15 cellular contexts compared by ENCODE assay signal in genomic region chr17:74153821-74154430, GRCh38. TPM values are rescaled to one million over a fixed set of nuclear protein-coding genes. Genes with fewer than 3 reads are reported as not detected.
DNase-seq lines count a peak whose midpoint lies in the region; ATAC-seq and TF ChIP-seq lines count a peak whose summit lies in the region.
"Had no signal": no experiment of that assay in that cellular context is flagged by ENCODE, and none has a peak within 500 bp of the region (broad histone marks: within the 10 kb centered on the region; RNA-seq: fewer than 3 reads in every experiment).

No MANE protein-coding gene starts in this region.

- H2BK20ac ChIP-seq in H9 (ENCODE audit: low read depth, low read length, poor library complexity, severe bottlenecking): no peak overlapping the region

- no peaks in the 10 kb centered on the region for H3K36me3 ChIP-seq in PC-3 (ENCODE audit: low read depth, low read length)
- H3K36me3 ChIP-seq in esophagus muscularis mucosa: no peaks in the 10 kb centered on the region
- no peaks in the 10 kb centered on the region for H3K36me3 ChIP-seq in psoas muscle (ENCODE audit: insufficient read depth in 1 of 2, low read depth in 1 of 2)

- no peak overlapping the region for H3T11ph ChIP-seq in H9 (ENCODE audit: low read length)

- H3K27ac Mint-ChIP-seq in H9 (no peak overlapping the region), progenitor cell of endocrine pancreas (peak overlapping the region; percentile 79)

- H4K20me1 ChIP-seq in H9 (ENCODE audit: control insufficient read depth, insufficient read depth, insufficient read length): no peaks in the 10 kb centered on the region
- no peaks in the 10 kb centered on the region for H4K20me1 ChIP-seq in PC-3 (ENCODE audit: low read length)

- H3K27ac ChIP-seq in H9 (ENCODE audit: insufficient read length, low read depth, low read length): no peak overlapping the region
- no peak overlapping the region for H3K27ac ChIP-seq in PC-3 (ENCODE audit: low read length)
- no peak overlapping the region for H3K27ac ChIP-seq in esophagus muscularis mucosa (replicated peaks in 1 of 4)
- no peak overlapping the region for H3K27ac ChIP-seq in psoas muscle
- H3K27ac ChIP-seq: PC-9 had no signal

- CTCF ChIA-PET in PC-3 (lab: Charles Lee): no interaction called here

- H3K4me1 Mint-ChIP-seq in H9 (peaks cover 11 to 18% of the 10 kb centered on the region in 2 experiments), progenitor cell of endocrine pancreas (ENCODE audit: low read depth) (peaks cover 18% of the 10 kb centered on the region)
- H3K4me1 Mint-ChIP-seq: CD14-positive monocyte had no signal

- H4K8ac ChIP-seq in H9 (replicated peaks; ENCODE audit: insufficient read length, low read depth, low read length): no peak overlapping the region

- no peak overlapping the region for H2BK15ac ChIP-seq in H9 (ENCODE audit: low read depth, low read length)

- peaks cover 0 to 4% of the 10 kb centered on the region in 2 experiments; a peak in 2 of 5 replicates for H3K9me3 Mint-ChIP-seq in H9
- no peaks in the 10 kb centered on the region for H3K9me3 Mint-ChIP-seq in progenitor cell of endocrine pancreas (ENCODE audit: low read depth)

- TF ChIP-seq CTCF in H9 (conservative IDR thresholded peaks at IDR 0.05): peak; percentile 35
- TF ChIP-seq CTCF in PC-3 (conservative IDR thresholded peaks at IDR 0.05; ENCODE audit: low read depth, low read length): no peak; the same call in 1 of the 2 replicates
- no peak for TF ChIP-seq CTCF in esophagus muscularis mucosa (IDR thresholded peaks at IDR 0.05)
- TF ChIP-seq CTCF in progenitor cell of endocrine pancreas (IDR thresholded peaks at IDR 0.05; ENCODE audit: unreplicated experiment): peak; percentile 14
- TF ChIP-seq CTCF in psoas muscle (IDR thresholded peaks at IDR 0.05): no peak

- no peak overlapping the region for H2BK12ac ChIP-seq in H9 (ENCODE audit: insufficient read length, low read depth, low read length)

- no peak overlapping the region for H3K18ac ChIP-seq in H9 (ENCODE audit: insufficient read length, low read depth, low read length)

- no peaks in the 10 kb centered on the region for H3K79me2 ChIP-seq in H9 (ENCODE audit: insufficient read depth, low read length)
- no peaks in the 10 kb centered on the region for H3K79me2 ChIP-seq in PC-3 (ENCODE audit: low read length)

- WGBS in H9 (ENCODE audit: extremely low coverage, insufficient read length, low lambda C conversion rate): no CpG with 5 or more reads among the region's 11 CpGs
- 95% methylated on average over 11 of the region's 11 CpGs for WGBS in esophagus muscularis mucosa
- WGBS in psoas muscle, 3 donors: 80 to 86% (median 83%) methylated on average over 11 of the region's 11 CpGs

- H3K4ac ChIP-seq in H9 (ENCODE audit: low read depth, low read length): no peak overlapping the region

- H3K9me3 ChIP-seq in H9 (ENCODE audit: control insufficient read depth, low read depth, low read length) (no peaks in the 10 kb centered on the region), PC-3 (ENCODE audit: low read length) (no peaks in the 10 kb centered on the region), esophagus muscularis mucosa (peaks cover 0 to 4% (median 0%) of the 10 kb centered on the region in 4 donors), psoas muscle (no peaks in the 10 kb centered on the region)

- H3K4me2 ChIP-seq in H9 (ENCODE audit: insufficient read depth, insufficient read length, low read length) (no peak overlapping the region), PC-3 (ENCODE audit: low read length) (no peak overlapping the region)
- H3K4me2 ChIP-seq: PC-9 had no signal

- no peak overlapping the region for H4K5ac ChIP-seq in H9 (ENCODE audit: insufficient read length, low read depth, low read length)

- DNase-seq in H9: peak; percentile 24
- DNase-seq in PC-3: no peak
- peak; percentile 89 for DNase-seq in esophagus muscularis mucosa (ENCODE audit: extremely low spot score)
- DNase-seq in progenitor cell of endocrine pancreas (ENCODE audit: low spot score, unreplicated experiment): no peak
- no peak for DNase-seq in psoas muscle
- DNase-seq in activated CD4-positive, alpha-beta T cell treated with anti-CD3 and anti-CD28 coated beads, Interleukin-2, amount 50 U/mL, for 4 hours: no peak
- DNase-seq: HCEC 1CT, MV-4-11, NCI-H1417, NCI-H187 treated with DMSO at 0.1 percent for 48 hours, NCI-H748 treated with DMSO at 0.1 percent for 48 hours, PC-9 had no signal

- H3K14ac ChIP-seq in H9 (ENCODE audit: insufficient read depth, low read length): 0 out of 2 replicates have a peak overlapping the region, but pooled peaks have one; percentile 25

- H3K4me3 ChIP-seq in PC-3 (ENCODE audit: low read length) (no peak overlapping the region), esophagus muscularis mucosa (no peak overlapping the region), psoas muscle (no peak overlapping the region)
- H3K4me3 ChIP-seq: K562, PC-9 had no signal

- H3K9ac ChIP-seq in H9 (ENCODE audit: extremely low read depth, insufficient read length, low read length) (no peak overlapping the region), PC-3 (ENCODE audit: low read length) (no peak overlapping the region)

- no peaks in the 10 kb centered on the region for H3F3A ChIP-seq in PC-3 (ENCODE audit: low read length, unreplicated experiment)

- peak; percentile 37; the same call in 1 of the 2 replicates for ATAC-seq in PC-3
- ATAC-seq in psoas muscle: no peak
- no peak for ATAC-seq in HG02798 (IDR thresholded peaks at IDR 0.05; ENCODE audit: poor library complexity, unreplicated experiment)
- ATAC-seq: K562 had no signal

- no peaks in the 10 kb centered on the region for H3K9me2 ChIP-seq in PC-3 (replicated peaks; ENCODE audit: low read length)

- no peak overlapping the region for H2AK5ac ChIP-seq in H9 (ENCODE audit: insufficient read length, low read length)

- no peaks in the 10 kb centered on the region for H3K23me2 ChIP-seq in H9 (ENCODE audit: insufficient read length, low read depth, low read length, poor library complexity, severe bottlenecking)

- H3K23ac ChIP-seq in H9 (ENCODE audit: insufficient read length, low read depth, low read length): no peak overlapping the region

- no peak overlapping the region for H2BK5ac ChIP-seq in H9 (ENCODE audit: insufficient read length, low read length)

- no peaks in the 10 kb centered on the region for H3K79me1 ChIP-seq in H9 (ENCODE audit: insufficient read depth, low read depth, low read length, poor library complexity, severe bottlenecking)

- H2AFZ ChIP-seq in H9 (ENCODE audit: low read length) (no peak overlapping the region), PC-3 (ENCODE audit: low read length) (no peak overlapping the region)
- H2AFZ ChIP-seq: PC-9 had no signal

- H3K4me1 ChIP-seq in H9 (ENCODE audit: insufficient read depth, low read length) (no peaks in the 10 kb centered on the region; the same call in 1 of the 2 replicates), PC-3 (ENCODE audit: insufficient read depth, low read length) (no peaks in the 10 kb centered on the region), esophagus muscularis mucosa (peaks cover 0 to 6% (median 0%) of the 10 kb centered on the region in 4 donors), psoas muscle (no peaks in the 10 kb centered on the region)

- POLR2A ChIA-PET in PC-3 (lab: Charles Lee; ENCODE audit: unreplicated experiment): no interaction called here

- no peak for TF ChIP-seq EP300 in esophagus muscularis mucosa (IDR thresholded peaks at IDR 0.05)

- no TSS peak for BruUV-seq in PC-3 (replicated peaks; lab: Mats Ljungman, UMichigan)

- H3K56ac ChIP-seq in H9 (ENCODE audit: insufficient read length, low read depth, low read length): no peak overlapping the region

- H3K27me3 ChIP-seq in H9 (ENCODE audit: insufficient read depth, low read length) (no peaks in the 10 kb centered on the region), PC-3 (ENCODE audit: low read length) (peaks cover 76% of the 10 kb centered on the region), esophagus muscularis mucosa (peaks cover 0 to 40% (median 0%) of the 10 kb centered on the region in 4 donors), psoas muscle (ENCODE audit: insufficient read depth in 3 of 3, low read length in 2 of 3) (peaks cover 0 to 3% (median 0%) of the 10 kb centered on the region in 3 donors)

- no peak overlapping the region for H2BK120ac ChIP-seq in H9 (ENCODE audit: low read depth, low read length, poor library complexity, severe bottlenecking)

- intact Hi-C loops in PC-3 (cut with micrococcal nuclease) (no loop called here), esophagus muscularis mucosa (cut with DNase I) (no loop called here), psoas muscle (cut with DNase I) (no loop called here)

- H3K27me3 Mint-ChIP-seq in H9 (ENCODE audit: low read depth): peaks cover 7% of the 10 kb centered on the region
- H3K27me3 Mint-ChIP-seq in progenitor cell of endocrine pancreas: peaks cover 6% of the 10 kb centered on the region

- H4K91ac ChIP-seq in H9 (ENCODE audit: insufficient read length, low read depth, low read length): no peak overlapping the region

- TF ChIP-seq POLR2A in esophagus muscularis mucosa (IDR thresholded peaks at IDR 0.05; ENCODE audit: low read depth): no peak

- H3K4me3 Mint-ChIP-seq in H9 (no peak overlapping the region), progenitor cell of endocrine pancreas (ENCODE audit: low read depth) (no peak overlapping the region)
- H3K4me3 Mint-ChIP-seq: CD14-positive monocyte had no signal

- H3K36me3 Mint-ChIP-seq in H9 (ENCODE audit: insufficient read depth in 1 of 3, low read depth in 3 of 3) (no peaks in the 10 kb centered on the region; a peak in 1 of 7 replicates), progenitor cell of endocrine pancreas (ENCODE audit: insufficient read depth) (no peaks in the 10 kb centered on the region)
- H3K36me3 Mint-ChIP-seq: CD14-positive monocyte had no signal

RNA-seq across cellular contexts. Expression of gene RPL38, which starts 49.6 kb away (rescaled TPM):
- 1,354 and 1,358 TPM in 2 replicates for total RNA-seq in H9 (2021)
- 2,878 and 3,689 TPM in 2 replicates for total RNA-seq in PC-3 (2014; rRNA removed)
- 1,000 to 10,000 TPM in 2 of 4 donors, 100 to 1,000 TPM in 2; 445 to 1,296 (median 979) TPM for total RNA-seq in esophagus muscularis mucosa
- total RNA-seq in progenitor cell of endocrine pancreas: 798 and 811 TPM in 2 replicates
- 1,000 to 10,000 TPM; 1,032 to 1,360 (median 1,076) TPM for total RNA-seq in psoas muscle
- polyA plus RNA-seq in psoas muscle: 1,000 to 10,000 TPM; 1,779 to 1,956 (median 1,791) TPM

RNA-seq across cellular contexts. Expression of gene TTYH2, which starts 59.4 kb away (rescaled TPM):
- total RNA-seq in H9 (2021): 1.6 and 3.2 TPM in 2 replicates
- 17.6 and 21.0 TPM in 2 replicates for total RNA-seq in PC-3 (2014; rRNA removed)
- 10 to 100 TPM in 1 of 4 donors, 1 to 10 TPM in 3; 5.8 to 11.3 (median 7.9) TPM for total RNA-seq in esophagus muscularis mucosa
- 0.69 and 1.1 TPM in 2 replicates for total RNA-seq in progenitor cell of endocrine pancreas
- total RNA-seq in psoas muscle: 10 to 100 TPM in 1 of 4 donors, 1 to 10 TPM in 3; 5.1 to 16.4 (median 7.7) TPM
- 1 to 10 TPM in 2 of 3 donors, under 1 TPM in 1; 0.89 to 5.1 (median 2.9) TPM for polyA plus RNA-seq in psoas muscle

Comparison
In these comparisons a context has a peak if more than half of its experiments do, and no peak if none do; other contexts are left out.
1. DNase-seq: peak in H9 (single experiment) and esophagus muscularis mucosa (single experiment); none in PC-3 (single experiment), progenitor cell of endocrine pancreas (single experiment), psoas muscle (0 of 2) and activated CD4-positive, alpha-beta T cell treated with anti-CD3 and anti-CD28 coated beads, Interleukin-2, amount 50 U/mL, for 4 hours (0 of 2).
2. CTCF ChIP-seq: peak in H9 (single experiment) and progenitor cell of endocrine pancreas (single experiment); none in PC-3 (single experiment), esophagus muscularis mucosa (0 of 3) and psoas muscle (single experiment).